ENCODE assay signal across 8 cellular contexts in genomic region chr17:81034168-81034777, GRCh38. TPM values are rescaled to one million over a fixed set of nuclear protein-coding genes. Genes with fewer than 3 reads are reported as not detected.
A peak's percentile ranks its signal among the peaks of the same experiment; 100 is the strongest.
DNase-seq lines count a peak whose midpoint lies in the region; ATAC-seq and TF ChIP-seq lines count a peak whose summit lies in the region.

No MANE protein-coding gene starts in this region.

- peak overlapping the region; percentile 85 for H3K4me3 Mint-ChIP-seq in activated CD4-positive, alpha-beta T cell treated with anti-CD3 and anti-CD28 coated beads, Interleukin-2, amount 10 ng/mL, durations not matched to agents 24 days and 14 days

- peaks cover 42% of the 10 kb centered on the region for H3K27me3 Mint-ChIP-seq in activated CD4-positive, alpha-beta T cell treated with anti-CD3 and anti-CD28 coated beads, Interleukin-2, amount 10 ng/mL, durations not matched to agents 24 days and 14 days

- TF ChIP-seq EP300 in ovary (IDR thresholded peaks at IDR 0.05), result no peak

- DNase-seq in activated CD4-positive, alpha-beta T cell treated with anti-CD3 and anti-CD28 coated beads, Interleukin-2, amount 10 ng/mL, durations not matched to agents 24 days and 14 days, result no peak
- no peak for DNase-seq in activated CD4-positive, alpha-beta T cell treated with anti-CD3 and anti-CD28 coated beads for 4 hours
- DNase-seq in RWPE2 (ENCODE audit: low spot score) (no peak), fibroblast of mammary gland (ENCODE audit: low read depth) (no peak), ovary (no peak), hippocampal formation (lab: John Stamatoyannopoulos, UW) (no peak), pons (ENCODE audit: low spot score) (no peak)

- H3K9me3 Mint-ChIP-seq in activated CD4-positive, alpha-beta T cell treated with anti-CD3 and anti-CD28 coated beads, Interleukin-2, amount 10 ng/mL, durations not matched to agents 24 days and 14 days, result no peaks in the 10 kb centered on the region

- H3K36me3 Mint-ChIP-seq in activated CD4-positive, alpha-beta T cell treated with anti-CD3 and anti-CD28 coated beads, Interleukin-2, amount 10 ng/mL, durations not matched to agents 24 days and 14 days (ENCODE audit: low read depth), result no peaks in the 10 kb centered on the region

- intact Hi-C loops in activated CD4-positive, alpha-beta T cell treated with anti-CD3 and anti-CD28 coated beads, Interleukin-2, amount 10 ng/mL, durations not matched to agents 24 days and 14 days (cut with micrococcal nuclease), result no loop called here
- intact Hi-C loops in ovary (cut with DNase I), result loop anchor here in 1 of 4 donors (5.0 kb wide), 1 partner anchor 68 kb away; no protein-coding TSS in a partner anchor

- ATAC-seq in RWPE2 (ENCODE audit: low read depth), result peak; percentile 34
- ATAC-seq in GM18511 (IDR thresholded peaks at IDR 0.05; ENCODE audit: unreplicated experiment), result no peak

- H3K27ac ChIP-seq in RWPE2 (ENCODE audit: poor library complexity, severe bottlenecking) (peak overlapping the region; percentile 17), ovary (no peak overlapping the region)

- H3K4me3 ChIP-seq in RWPE2 (ENCODE audit: severe bottlenecking) (peak overlapping the region; percentile 87), fibroblast of mammary gland (ENCODE audit: control insufficient read depth, low read depth, low read length) (peak overlapping the region; percentile 55), ovary (peak overlapping the region; percentile 60)

- H3K4me1 Mint-ChIP-seq in activated CD4-positive, alpha-beta T cell treated with anti-CD3 and anti-CD28 coated beads, Interleukin-2, amount 10 ng/mL, durations not matched to agents 24 days and 14 days, result peaks cover 9% of the 10 kb centered on the region

- H3K27me3 ChIP-seq in RWPE2 (ENCODE audit: insufficient read depth, poor library complexity, severe bottlenecking), result no peaks in the 10 kb centered on the region
- H3K27me3 ChIP-seq in ovary, result no peaks in the 10 kb centered on the region

- TF ChIP-seq CTCF in RWPE2 (IDR thresholded peaks at IDR 0.05; ENCODE audit: poor library complexity, severe bottlenecking) (no peak), fibroblast of mammary gland (conservative IDR thresholded peaks at IDR 0.05; ENCODE audit: control insufficient read depth, insufficient read depth, low read depth, low read length) (no peak), ovary (IDR thresholded peaks at IDR 0.05) (no peak)

- H3K9me3 ChIP-seq in RWPE2 (ENCODE audit: severe bottlenecking) (no peaks in the 10 kb centered on the region), ovary (no peaks in the 10 kb centered on the region)

- TF ChIP-seq POLR2A in ovary (IDR thresholded peaks at IDR 0.05), result no peak

- WGBS in ovary, 3 donors, result 1% methylated on average over 38 to 49 of the region's 49 CpGs

- H3K36me3 ChIP-seq in RWPE2 (ENCODE audit: low read depth) (peaks cover 32% of the 10 kb centered on the region), ovary (no peaks in the 10 kb centered on the region)

- H3K4me1 ChIP-seq in RWPE2 (ENCODE audit: insufficient read depth, poor library complexity, severe bottlenecking), result peaks cover 25% of the 10 kb centered on the region
- peaks cover 27% of the 10 kb centered on the region for H3K4me1 ChIP-seq in ovary (ENCODE audit: insufficient read depth)

- H3K27ac Mint-ChIP-seq in activated CD4-positive, alpha-beta T cell treated with anti-CD3 and anti-CD28 coated beads, Interleukin-2, amount 10 ng/mL, durations not matched to agents 24 days and 14 days, result no peak overlapping the region

RNA-seq across cellular contexts. Expression of gene BAIAP2, which starts 0.7 kb away (rescaled TPM):
- total RNA-seq in activated CD4-positive, alpha-beta T cell treated with anti-CD3 and anti-CD28 coated beads, Interleukin-2, amount 10 ng/mL, durations not matched to agents 24 days and 14 days, result 4.4 and 5.5 TPM in 2 replicates
- 10 to 100 TPM; 13.8 to 80.6 (median 30.1) TPM for total RNA-seq in ovary
- 10 to 100 TPM; 12.0 to 21.5 TPM for polyA plus RNA-seq in ovary

RNA-seq across cellular contexts. Expression of gene CHMP6, which starts 42.6 kb away (rescaled TPM):
- total RNA-seq in activated CD4-positive, alpha-beta T cell treated with anti-CD3 and anti-CD28 coated beads, Interleukin-2, amount 10 ng/mL, durations not matched to agents 24 days and 14 days, result 30.8 and 32.8 TPM in 2 replicates
- 10 to 100 TPM; 18.5 to 29.7 (median 26.5) TPM for total RNA-seq in ovary
- 10 to 100 TPM; 25.6 to 27.5 TPM for polyA plus RNA-seq in ovary
